10 cellular contexts compared by ENCODE assay signal in genomic region chr11:27518522-27518921, GRCh38.
"Had no signal": no experiment of that assay in that cellular context is flagged by ENCODE, and none has a peak within 500 bp of the region (broad histone marks: within the 10 kb centered on the region; RNA-seq: fewer than 3 reads in every experiment).

No MANE protein-coding gene starts in this region.

- H3K9me3 Mint-ChIP-seq: HFFc6 had no signal

- H2AFZ ChIP-seq: GM23248 had no signal

- DNase-seq: GM23248, GOT3, H7, HFFc6, Karpas-422, KBM-7 had no signal

- H3K27ac ChIP-seq: GM23248, KMS-11 had no signal

- H3K36me3 ChIP-seq: HAP-1 had no signal

- H3K4me2 ChIP-seq: KMS-11 had no signal

- FAIRE-seq: HTR-8/SVneo had no signal

- H3K4me3 Mint-ChIP-seq: HFFc6 had no signal

- H3K9ac ChIP-seq: GM23248, KMS-11 had no signal

- H3K4me3 ChIP-seq: GM23248, HAP-1 had no signal

- ATAC-seq: HCT116 had no signal

- H3K9me3 ChIP-seq: HAP-1 had no signal

- H3K27ac Mint-ChIP-seq: HFFc6 had no signal
